1 cellular context compared by ENCODE assay signal in the genomic region with DNA sequence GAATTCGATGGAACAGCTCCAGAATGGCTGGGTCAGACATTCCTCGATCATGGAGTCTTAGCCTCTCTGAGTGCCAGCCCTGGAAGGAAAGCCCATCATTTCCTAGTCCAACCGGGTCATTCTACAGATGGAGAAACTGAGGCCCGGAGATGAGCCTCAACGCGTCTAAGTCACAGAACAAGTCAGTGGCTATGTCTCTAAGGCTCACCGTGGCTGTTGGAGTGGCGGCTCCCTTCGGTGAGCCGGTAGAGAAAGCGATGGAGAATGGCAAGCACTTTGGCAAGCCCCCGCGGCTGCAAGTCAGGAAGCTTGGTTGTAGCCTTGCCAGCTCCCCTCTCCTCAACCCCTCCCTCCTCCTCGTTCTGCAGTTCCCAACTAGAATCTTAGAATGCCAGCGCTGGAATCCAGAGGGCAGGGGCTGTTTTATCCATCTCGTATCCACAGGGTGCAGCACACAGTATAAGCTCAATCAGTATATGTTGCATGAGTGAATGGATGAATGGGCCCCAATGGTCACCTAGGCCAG.
TF ChIP-seq lines count a peak whose summit lies in the region.

No MANE protein-coding gene starts in this region.

TF ChIP-seq in HCT116, 20 proteins besides CTCF, POLR2A, EP300 and RAD21:
- TF ChIP-seq, protein P1, sequence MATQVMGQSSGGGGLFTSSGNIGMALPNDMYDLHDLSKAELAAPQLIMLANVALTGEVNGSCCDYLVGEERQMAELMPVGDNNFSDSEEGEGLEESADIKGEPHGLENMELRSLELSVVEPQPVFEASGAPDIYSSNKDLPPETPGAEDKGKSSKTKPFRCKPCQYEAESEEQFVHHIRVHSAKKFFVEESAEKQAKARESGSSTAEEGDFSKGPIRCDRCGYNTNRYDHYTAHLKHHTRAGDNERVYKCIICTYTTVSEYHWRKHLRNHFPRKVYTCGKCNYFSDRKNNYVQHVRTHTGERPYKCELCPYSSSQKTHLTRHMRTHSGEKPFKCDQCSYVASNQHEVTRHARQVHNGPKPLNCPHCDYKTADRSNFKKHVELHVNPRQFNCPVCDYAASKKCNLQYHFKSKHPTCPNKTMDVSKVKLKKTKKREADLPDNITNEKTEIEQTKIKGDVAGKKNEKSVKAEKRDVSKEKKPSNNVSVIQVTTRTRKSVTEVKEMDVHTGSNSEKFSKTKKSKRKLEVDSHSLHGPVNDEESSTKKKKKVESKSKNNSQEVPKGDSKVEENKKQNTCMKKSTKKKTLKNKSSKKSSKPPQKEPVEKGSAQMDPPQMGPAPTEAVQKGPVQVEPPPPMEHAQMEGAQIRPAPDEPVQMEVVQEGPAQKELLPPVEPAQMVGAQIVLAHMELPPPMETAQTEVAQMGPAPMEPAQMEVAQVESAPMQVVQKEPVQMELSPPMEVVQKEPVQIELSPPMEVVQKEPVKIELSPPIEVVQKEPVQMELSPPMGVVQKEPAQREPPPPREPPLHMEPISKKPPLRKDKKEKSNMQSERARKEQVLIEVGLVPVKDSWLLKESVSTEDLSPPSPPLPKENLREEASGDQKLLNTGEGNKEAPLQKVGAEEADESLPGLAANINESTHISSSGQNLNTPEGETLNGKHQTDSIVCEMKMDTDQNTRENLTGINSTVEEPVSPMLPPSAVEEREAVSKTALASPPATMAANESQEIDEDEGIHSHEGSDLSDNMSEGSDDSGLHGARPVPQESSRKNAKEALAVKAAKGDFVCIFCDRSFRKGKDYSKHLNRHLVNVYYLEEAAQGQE (IDR thresholded peaks at IDR 0.05; ENCODE audit: low read depth), result no peak
- TF ChIP-seq CBX3 (IDR thresholded peaks at IDR 0.05; ENCODE audit: low read depth) (no peak), JUND (IDR thresholded peaks at IDR 0.05) (no peak), SIN3A (IDR thresholded peaks at IDR 0.05; ENCODE audit: low read depth) (no peak)
- TF ChIP-seq, protein P2, sequence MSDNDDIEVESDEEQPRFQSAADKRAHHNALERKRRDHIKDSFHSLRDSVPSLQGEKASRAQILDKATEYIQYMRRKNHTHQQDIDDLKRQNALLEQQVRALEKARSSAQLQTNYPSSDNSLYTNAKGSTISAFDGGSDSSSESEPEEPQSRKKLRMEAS (IDR thresholded peaks at IDR 0.05), result no peak
